16 cellular contexts compared by ENCODE assay signal in genomic region chr22:45497746-45498145, GRCh38. TPM values are rescaled to one million over a fixed set of nuclear protein-coding genes. Genes with fewer than 3 reads are reported as not detected.
DNase-seq lines count a peak whose midpoint lies in the region; TF ChIP-seq lines count a peak whose summit lies in the region.
"Had no signal": no experiment of that assay in that cellular context is flagged by ENCODE, and none has a peak within 500 bp of the region (broad histone marks: within the 10 kb centered on the region; RNA-seq: fewer than 3 reads in every experiment).

No MANE protein-coding gene starts in this region.

- 64% methylated on average over 5 of the region's 5 CpGs for WGBS in hepatocyte (ENCODE audit: low lambda C conversion rate, missing lambda C conversion rate)
- WGBS in suprapubic skin, result 72% methylated on average over 5 of the region's 5 CpGs

- TF ChIP-seq CTCF in MM.1S (IDR thresholded peaks at IDR 0.05; ENCODE audit: low read length) (no peak), hepatocyte (IDR thresholded peaks at IDR 0.05; ENCODE audit: poor library complexity) (no peak), suprapubic skin (IDR thresholded peaks at IDR 0.05) (no peak), PC-9 (conservative IDR thresholded peaks at IDR 0.05) (no peak)

- TF ChIP-seq POLR2A in suprapubic skin (IDR thresholded peaks at IDR 0.05), result no peak

- POLR2A ChIA-PET in PC-9 (lab: Charles Lee; ENCODE audit: unreplicated experiment), result no interaction called here

- no peaks in the 10 kb centered on the region for H3K79me2 ChIP-seq in MM.1S (ENCODE audit: low read length)
- no peaks in the 10 kb centered on the region for H3K79me2 ChIP-seq in hepatocyte
- peaks cover 12% of the 10 kb centered on the region for H3K79me2 ChIP-seq in PC-9 (ENCODE audit: low read depth)

- BruUV-seq in PC-9 (replicated peaks; lab: Mats Ljungman, UMichigan), result no TSS peak

- intact Hi-C loops in PC-9 (cut with micrococcal nuclease; ENCODE audit: unreplicated experiment), result no loop called here

- 0 out of 2 replicates have a peak overlapping the region, but pooled peaks have one; percentile 16 for H3K4me2 ChIP-seq in MM.1S (ENCODE audit: low read depth, low read length)
- H3K4me2 ChIP-seq in hepatocyte, result no peak overlapping the region
- H3K4me2 ChIP-seq in PC-9, result no peak overlapping the region

- no peaks in the 10 kb centered on the region for H3K36me3 ChIP-seq in MM.1S (replicated peaks; ENCODE audit: insufficient read depth, low read length)
- no peaks in the 10 kb centered on the region for H3K36me3 ChIP-seq in hepatocyte (replicated peaks; ENCODE audit: insufficient read depth, low read depth)
- H3K36me3 ChIP-seq in suprapubic skin, result no peaks in the 10 kb centered on the region
- H3K36me3 ChIP-seq in PC-9 (ENCODE audit: low read depth), result no peaks in the 10 kb centered on the region
- H3K36me3 ChIP-seq: left lung had no signal

- no peak overlapping the region for H3K9ac ChIP-seq in MM.1S (ENCODE audit: low read length)

- CTCF ChIA-PET in PC-9 (lab: Charles Lee), result no interaction called here

- 0 out of 2 replicates have a peak overlapping the region, but pooled peaks have one; percentile 1 for H3K4me3 ChIP-seq in MM.1S (ENCODE audit: low read length)
- no peak overlapping the region for H3K4me3 ChIP-seq in hepatocyte
- no peak overlapping the region for H3K4me3 ChIP-seq in suprapubic skin
- no peak overlapping the region for H3K4me3 ChIP-seq in PC-9
- H3K4me3 ChIP-seq: left lung had no signal

- H3K9me3 ChIP-seq in MM.1S (replicated peaks; ENCODE audit: insufficient read depth, low read length) (no peaks in the 10 kb centered on the region), hepatocyte (ENCODE audit: low read depth) (no peaks in the 10 kb centered on the region), suprapubic skin (no peaks in the 10 kb centered on the region), PC-9 (ENCODE audit: insufficient read depth, low read depth) (no peaks in the 10 kb centered on the region)
- H3K9me3 ChIP-seq: left lung had no signal

- H3K27me3 ChIP-seq in MM.1S (replicated peaks; ENCODE audit: insufficient read depth, low read length) (peaks cover 87% of the 10 kb centered on the region), hepatocyte (no peaks in the 10 kb centered on the region), suprapubic skin (peaks cover 11% of the 10 kb centered on the region), PC-9 (ENCODE audit: insufficient read depth, low read depth) (no peaks in the 10 kb centered on the region)

- H3K4me1 ChIP-seq in MM.1S (ENCODE audit: low read length), result no peaks in the 10 kb centered on the region
- H3K4me1 ChIP-seq in hepatocyte (ENCODE audit: insufficient read depth), result peaks cover 23% of the 10 kb centered on the region
- H3K4me1 ChIP-seq in suprapubic skin, result peaks cover 30% of the 10 kb centered on the region
- peaks cover 48% of the 10 kb centered on the region for H3K4me1 ChIP-seq in PC-9 (replicated peaks; ENCODE audit: insufficient read depth)
- H3K4me1 ChIP-seq: left lung had no signal

- DNase-seq in MM.1S (no peak), fibroblast of gingiva (ENCODE audit: low read depth) (peak; percentile 52), hepatocyte (ENCODE audit: low spot score) (no peak), suprapubic skin (ENCODE audit: low spot score in 2 of 2) (no peak), GDM1 (lab: John Stamatoyannopoulos, UW) (no peak), PC-9 (no peak)
- no peak for DNase-seq in activated naive CD4-positive, alpha-beta T cell treated with Interleukin-2 at 50 U/mL for 16 hours
- DNase-seq: activated effector memory CD4-positive, alpha-beta T cell treated with anti-CD3 and anti-CD28 coated beads, Interleukin-2, amount 50 U/mL, for 16 hours; NCI-H2171 treated with DMSO at 0.1 percent for 48 hours; NCI-H774; occipital lobe; OCI-M1; SIG-M5; T-helper 1 cell had no signal

- H3F3A ChIP-seq in MM.1S (ENCODE audit: insufficient read depth, low read length) (no peaks in the 10 kb centered on the region), PC-9 (ENCODE audit: insufficient read depth, low read depth) (peaks cover 37% of the 10 kb centered on the region)

- no peaks in the 10 kb centered on the region for H4K20me1 ChIP-seq in MM.1S (ENCODE audit: insufficient read depth, low read length)
- H4K20me1 ChIP-seq in hepatocyte (ENCODE audit: insufficient read depth, poor library complexity, severe bottlenecking), result no peaks in the 10 kb centered on the region
- H4K20me1 ChIP-seq in PC-9 (ENCODE audit: insufficient read depth), result no peaks in the 10 kb centered on the region

- H3K27ac ChIP-seq in MM.1S (ENCODE audit: low read length) (no peak overlapping the region), hepatocyte (peak overlapping the region; percentile 61), suprapubic skin (peak overlapping the region; percentile 11), PC-9 (no peak overlapping the region)
- H3K27ac ChIP-seq: epithelial cell of prostate had no signal

- no peaks in the 10 kb centered on the region for H3K9me2 ChIP-seq in MM.1S (replicated peaks; ENCODE audit: insufficient read depth, low read length)
- H3K9me2 ChIP-seq in hepatocyte (replicated peaks; ENCODE audit: insufficient read depth), result no peaks in the 10 kb centered on the region
- no peaks in the 10 kb centered on the region for H3K9me2 ChIP-seq in PC-9 (ENCODE audit: insufficient read depth)

- TF ChIP-seq EP300 in suprapubic skin (IDR thresholded peaks at IDR 0.05), result no peak

- H2AFZ ChIP-seq in MM.1S (ENCODE audit: low read length) (no peak overlapping the region), hepatocyte (no peak overlapping the region), PC-9 (no peak overlapping the region)

RNA-seq across cellular contexts. Expression of gene FBLN1, which starts 4.9 kb away (rescaled TPM):
- total RNA-seq in hepatocyte (185 and 201 TPM in 2 replicates), suprapubic skin (100 to 1,000 TPM; 111 to 174 (median 139) TPM), PC-9 (2021) (158 and 167 TPM in 2 replicates)
- polyA plus RNA-seq in hepatocyte, result 669 and 709 TPM in 2 replicates

Comparison
In these comparisons a context has a peak if more than half of its experiments do, and no peak if none do; other contexts are left out.
1. H3K27ac ChIP-seq: peak in hepatocyte (single experiment) and suprapubic skin (single experiment); none in MM.1S (single experiment) and PC-9 (single experiment).